ENCODE assay signal across 10 cellular contexts in the genomic region with DNA sequence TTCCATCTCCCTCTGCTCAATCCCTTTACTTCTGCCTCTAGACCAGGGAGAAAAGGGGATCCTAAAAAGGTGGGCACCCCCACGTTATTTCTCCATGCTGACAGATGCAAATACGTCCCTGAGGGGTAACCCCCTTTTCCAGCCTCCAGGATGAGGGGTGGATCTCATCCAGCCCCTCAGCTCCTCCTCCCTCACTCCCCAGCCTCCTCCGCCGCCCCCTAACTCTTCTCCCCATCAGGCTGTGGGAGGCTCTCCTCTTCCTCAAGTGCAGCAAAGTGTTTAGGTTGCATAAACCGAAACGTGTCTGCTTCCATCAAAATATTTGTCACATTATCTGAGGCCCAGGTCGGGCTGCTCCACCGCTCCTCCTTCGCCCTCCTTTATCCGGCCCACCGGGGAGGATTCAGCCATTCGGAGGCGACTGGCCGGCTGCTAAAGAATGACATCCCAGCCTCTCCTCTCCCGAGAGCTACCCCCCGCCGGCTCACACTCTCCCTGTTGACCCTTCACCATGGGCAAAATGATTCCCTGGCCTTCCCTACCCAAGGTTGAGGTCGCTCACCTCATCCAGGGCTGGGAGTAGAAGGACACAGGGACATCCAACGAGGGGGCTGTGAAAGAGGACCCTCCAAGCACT. TPM values are rescaled to one million over a fixed set of nuclear protein-coding genes. Genes with fewer than 3 reads are reported as not detected.
DNase-seq lines count a peak whose midpoint lies in the region; ATAC-seq lines count a peak whose summit lies in the region.
"Had no signal": no experiment of that assay in that cellular context is flagged by ENCODE, and none has a peak within 500 bp of the region (broad histone marks: within the 10 kb centered on the region; RNA-seq: fewer than 3 reads in every experiment).

No MANE protein-coding gene starts in this region.

- no peak overlapping the region for H2BK5ac ChIP-seq in mesenchymal stem cell (ENCODE audit: low read depth, low read length, poor library complexity, severe bottlenecking)

- intact Hi-C loops in activated T-helper 2 cell treated with anti-CD3 and anti-CD28 coated beads, Interferon-gamma antibody, Interleukin-2, Interleukin-4, amounts not matched to agents 10 μg/mL and 5 μg/mL and 100 μg/mL, durations not matched to agents 14 hours and 24 hours and 36 hours (cut with micrococcal nuclease) = loop anchor here (2.0 to 5.0 kb wide), 2 partner anchors 22 to 48 kb away; partner anchors contain the start of gene KIF18B

- peak overlapping the region; percentile 59 for H3K4me3 Mint-ChIP-seq in stimulated activated naive CD8-positive, alpha-beta T cell treated with anti-CD3 and anti-CD28 coated beads, Interleukin-15, Interleukin-2, amounts not matched to agents 100 ng/mL and 50 ng/mL, for 24 hours
- H3K4me3 Mint-ChIP-seq in activated T-helper 2 cell treated with anti-CD3 and anti-CD28 coated beads, Interferon-gamma antibody, Interleukin-2, Interleukin-4, amounts not matched to agents 10 μg/mL and 5 μg/mL and 100 μg/mL, durations not matched to agents 14 hours and 24 hours and 36 hours (ENCODE audit: low read depth) = peak overlapping the region; percentile 77

- no peak overlapping the region for H2AK5ac ChIP-seq in mesenchymal stem cell (ENCODE audit: low read length, severe bottlenecking)

- WGBS in mesenchymal stem cell = 27% methylated on average over 19 of the region's 19 CpGs

- H3K9ac ChIP-seq in mesenchymal stem cell (ENCODE audit: low read length) = no peak overlapping the region

- no peaks in the 10 kb centered on the region for H3K9me3 Mint-ChIP-seq in stimulated activated naive CD8-positive, alpha-beta T cell treated with anti-CD3 and anti-CD28 coated beads, Interleukin-15, Interleukin-2, amounts not matched to agents 100 ng/mL and 50 ng/mL, for 24 hours
- H3K9me3 Mint-ChIP-seq in activated T-helper 2 cell treated with anti-CD3 and anti-CD28 coated beads, Interferon-gamma antibody, Interleukin-2, Interleukin-4, amounts not matched to agents 10 μg/mL and 5 μg/mL and 100 μg/mL, durations not matched to agents 14 hours and 24 hours and 36 hours = no peaks in the 10 kb centered on the region

- H3K27ac Mint-ChIP-seq in stimulated activated naive CD8-positive, alpha-beta T cell treated with anti-CD3 and anti-CD28 coated beads, Interleukin-15, Interleukin-2, amounts not matched to agents 100 ng/mL and 50 ng/mL, for 24 hours = no peak overlapping the region
- no peak overlapping the region for H3K27ac Mint-ChIP-seq in activated T-helper 2 cell treated with anti-CD3 and anti-CD28 coated beads, Interferon-gamma antibody, Interleukin-2, Interleukin-4, amounts not matched to agents 10 μg/mL and 5 μg/mL and 100 μg/mL, durations not matched to agents 14 hours and 24 hours and 36 hours

- H3K27me3 ChIP-seq in mesenchymal stem cell (ENCODE audit: control insufficient read depth in 1 of 2, insufficient read depth in 1 of 2, low read length in 2 of 2) = peaks cover 42 to 56% of the 10 kb centered on the region in 2 experiments

- H3K14ac ChIP-seq in mesenchymal stem cell (ENCODE audit: low read length in 2 of 2) = no peak overlapping the region

- H2BK12ac ChIP-seq in mesenchymal stem cell (ENCODE audit: low read length in 2 of 2) = peak overlapping the region in 1 of 2 experiments; percentile 29

- H3K9me3 ChIP-seq in mesenchymal stem cell (ENCODE audit: control insufficient read depth, low read length) = no peaks in the 10 kb centered on the region
- H3K9me3 ChIP-seq: gastrocnemius medialis had no signal

- H4K91ac ChIP-seq in mesenchymal stem cell (ENCODE audit: low read length) = no peak overlapping the region

- no peak overlapping the region for H3K27ac ChIP-seq in mesenchymal stem cell (ENCODE audit: low read length, poor library complexity, severe bottlenecking)
- H3K27ac ChIP-seq: gastrocnemius medialis had no signal

- peak overlapping the region in 1 of 2 experiments; percentile 37 for H3K23ac ChIP-seq in mesenchymal stem cell (ENCODE audit: low read length in 2 of 2)

- peak overlapping the region in 1 of 2 experiments; percentile 40 for H3K4ac ChIP-seq in mesenchymal stem cell (ENCODE audit: low read depth in 1 of 2, low read length in 2 of 2)

- H2BK15ac ChIP-seq in mesenchymal stem cell (ENCODE audit: low read depth, poor library complexity, severe bottlenecking) = peak overlapping the region; percentile 26

- H3K4me2 ChIP-seq in mesenchymal stem cell (ENCODE audit: low read length, poor library complexity, severe bottlenecking) = peak overlapping the region; percentile 98

- peaks cover 44% of the 10 kb centered on the region for H3K4me1 Mint-ChIP-seq in stimulated activated naive CD8-positive, alpha-beta T cell treated with anti-CD3 and anti-CD28 coated beads, Interleukin-15, Interleukin-2, amounts not matched to agents 100 ng/mL and 50 ng/mL, for 24 hours (ENCODE audit: low read depth)
- peaks cover 30% of the 10 kb centered on the region for H3K4me1 Mint-ChIP-seq in activated T-helper 2 cell treated with anti-CD3 and anti-CD28 coated beads, Interferon-gamma antibody, Interleukin-2, Interleukin-4, amounts not matched to agents 10 μg/mL and 5 μg/mL and 100 μg/mL, durations not matched to agents 14 hours and 24 hours and 36 hours (ENCODE audit: low read depth)

- H3K27me3 Mint-ChIP-seq in stimulated activated naive CD8-positive, alpha-beta T cell treated with anti-CD3 and anti-CD28 coated beads, Interleukin-15, Interleukin-2, amounts not matched to agents 100 ng/mL and 50 ng/mL, for 24 hours = peaks cover 55% of the 10 kb centered on the region
- H3K27me3 Mint-ChIP-seq in activated T-helper 2 cell treated with anti-CD3 and anti-CD28 coated beads, Interferon-gamma antibody, Interleukin-2, Interleukin-4, amounts not matched to agents 10 μg/mL and 5 μg/mL and 100 μg/mL, durations not matched to agents 14 hours and 24 hours and 36 hours (ENCODE audit: low read depth) = peaks cover 54% of the 10 kb centered on the region

- no peak overlapping the region for H4K8ac ChIP-seq in mesenchymal stem cell (ENCODE audit: low read length)

- H2AFZ ChIP-seq in mesenchymal stem cell (ENCODE audit: low read depth, low read length) = no peak overlapping the region

- no peak for ATAC-seq in stimulated activated naive CD8-positive, alpha-beta T cell treated with anti-CD3 and anti-CD28 coated beads, Interleukin-15, Interleukin-2, amounts not matched to agents 100 U/mL and 50 U/mL, for 24 hours
- no peak for ATAC-seq in HG03342 (IDR thresholded peaks at IDR 0.05; ENCODE audit: unreplicated experiment)

- DNase-seq in stimulated activated naive CD8-positive, alpha-beta T cell treated with anti-CD3 and anti-CD28 coated beads, Interleukin-15, Interleukin-2, amounts not matched to agents 100 U/mL and 50 U/mL, for 24 hours = no peak
- no peak for DNase-seq in activated T-helper 2 cell treated with anti-CD3 and anti-CD28 coated beads, Interferon-gamma antibody, Interleukin-2, Interleukin-4, amounts not matched to agents 10 μg/mL and 5 μg/mL and 100 μg/mL, durations not matched to agents 14 hours and 24 hours and 36 hours (ENCODE audit: low spot score)
- DNase-seq in mesenchymal stem cell = no peak
- DNase-seq in stimulated activated CD4-positive, alpha-beta T cell treated with anti-CD3 and anti-CD28 coated beads, Interleukin-4, amount 100 ng/mL, for 1 hour = no peak
- DNase-seq in activated CD8-positive, alpha-beta memory T cell treated with anti-CD3 and anti-CD28 coated beads, Interleukin-2, amount 50 U/mL, for 4 hours = no peak
- no peak for DNase-seq in Kasumi-1 (lab: John Stamatoyannopoulos, UW)
- DNase-seq: gastrocnemius medialis, NCI-H526 treated with DMSO at 0.1 percent for 48 hours had no signal

- H2BK120ac ChIP-seq in mesenchymal stem cell (ENCODE audit: low read depth, low read length) = no peak overlapping the region

- no peaks in the 10 kb centered on the region for H3K36me3 Mint-ChIP-seq in stimulated activated naive CD8-positive, alpha-beta T cell treated with anti-CD3 and anti-CD28 coated beads, Interleukin-15, Interleukin-2, amounts not matched to agents 100 ng/mL and 50 ng/mL, for 24 hours (ENCODE audit: low read depth)
- peaks cover 4% of the 10 kb centered on the region for H3K36me3 Mint-ChIP-seq in activated T-helper 2 cell treated with anti-CD3 and anti-CD28 coated beads, Interferon-gamma antibody, Interleukin-2, Interleukin-4, amounts not matched to agents 10 μg/mL and 5 μg/mL and 100 μg/mL, durations not matched to agents 14 hours and 24 hours and 36 hours (ENCODE audit: low read depth)

- no peaks in the 10 kb centered on the region for H3K36me3 ChIP-seq in mesenchymal stem cell (ENCODE audit: control insufficient read depth in 1 of 2, insufficient read depth in 2 of 2, low read depth in 1 of 2, low read length in 2 of 2)
- H3K36me3 ChIP-seq: gastrocnemius medialis had no signal

- no peaks in the 10 kb centered on the region for H3K79me1 ChIP-seq in mesenchymal stem cell (replicated peaks; ENCODE audit: low read length, poor library complexity, severe bottlenecking)

- H3K4me3 ChIP-seq in mesenchymal stem cell (ENCODE audit: insufficient read depth in 1 of 2, low read depth in 1 of 2, low read length in 2 of 2) = peak overlapping the region in 1 of 2 experiments; percentile 79

- no peak overlapping the region for H3K18ac ChIP-seq in mesenchymal stem cell (ENCODE audit: low read depth in 1 of 2, low read length in 2 of 2)

- peaks cover 36% of the 10 kb centered on the region for H3K4me1 ChIP-seq in mesenchymal stem cell (ENCODE audit: control insufficient read depth, insufficient read depth, low read depth, low read length)

RNA-seq across cellular contexts. Expression of gene C1QL1, which starts 1.2 kb away (rescaled TPM):
- 0.41 and 0.48 TPM in 2 replicates for total RNA-seq in activated T-helper 2 cell treated with anti-CD3 and anti-CD28 coated beads, Interferon-gamma antibody, Interleukin-2, Interleukin-4, amounts not matched to agents 10 μg/mL and 5 μg/mL and 100 μg/mL, durations not matched to agents 14 hours and 24 hours and 36 hours
- 9.0 TPM for polyA plus RNA-seq in mesenchymal stem cell (2013, experiment 1 of 2)
- 9.5 TPM for polyA plus RNA-seq in mesenchymal stem cell (2013, experiment 2 of 2)
- total RNA-seq: gastrocnemius medialis had no signal

RNA-seq across cellular contexts. Expression of gene KIF18B, which starts 21.7 kb away (rescaled TPM):
- 46.7 and 47.1 TPM in 2 replicates for total RNA-seq in activated T-helper 2 cell treated with anti-CD3 and anti-CD28 coated beads, Interferon-gamma antibody, Interleukin-2, Interleukin-4, amounts not matched to agents 10 μg/mL and 5 μg/mL and 100 μg/mL, durations not matched to agents 14 hours and 24 hours and 36 hours
- 1.9 TPM for polyA plus RNA-seq in mesenchymal stem cell (2013, experiment 1 of 2)
- 1.6 TPM for polyA plus RNA-seq in mesenchymal stem cell (2013, experiment 2 of 2)

RNA-seq across cellular contexts. Expression of gene GFAP, which starts 54.0 kb away (rescaled TPM):
- total RNA-seq in activated T-helper 2 cell treated with anti-CD3 and anti-CD28 coated beads, Interferon-gamma antibody, Interleukin-2, Interleukin-4, amounts not matched to agents 10 μg/mL and 5 μg/mL and 100 μg/mL, durations not matched to agents 14 hours and 24 hours and 36 hours = 0.34 TPM in 1 of 2 replicates, not detected in the other
- polyA plus RNA-seq in mesenchymal stem cell (2013, experiment 1 of 2) = 0.68 TPM
- 0.49 TPM for polyA plus RNA-seq in mesenchymal stem cell (2013, experiment 2 of 2)
- total RNA-seq: gastrocnemius medialis had no signal
